8 cellular contexts compared by ENCODE assay signal in genomic region chr19:4454952-4455738, GRCh38. TPM values are rescaled to one million over a fixed set of nuclear protein-coding genes. Genes with fewer than 3 reads are reported as not detected.
DNase-seq lines count a peak whose midpoint lies in the region; ATAC-seq and TF ChIP-seq lines count a peak whose summit lies in the region.

No MANE protein-coding gene starts in this region.

- no peaks in the 10 kb centered on the region for H3K9me3 ChIP-seq in ascending aorta
- no peaks in the 10 kb centered on the region for H3K9me3 ChIP-seq in left ventricle myocardium inferior (replicated peaks)

- no peaks in the 10 kb centered on the region for H3K9me3 Mint-ChIP-seq in stimulated activated effector memory CD8-positive, alpha-beta T cell treated with anti-CD3 and anti-CD28 coated beads, Interleukin-12 subunit alpha, Interleukin-12 subunit beta, amount 100 ng/mL, for 72 hours

- H3K4me1 Mint-ChIP-seq in stimulated activated effector memory CD8-positive, alpha-beta T cell treated with anti-CD3 and anti-CD28 coated beads, Interleukin-12 subunit alpha, Interleukin-12 subunit beta, amount 100 ng/mL, for 72 hours = peaks cover 29% of the 10 kb centered on the region

- H3K4me3 Mint-ChIP-seq in stimulated activated effector memory CD8-positive, alpha-beta T cell treated with anti-CD3 and anti-CD28 coated beads, Interleukin-12 subunit alpha, Interleukin-12 subunit beta, amount 100 ng/mL, for 72 hours = peak overlapping the region; percentile 92

- TF ChIP-seq CTCF in ascending aorta (IDR thresholded peaks at IDR 0.05) (no peak), left ventricle myocardium inferior (IDR thresholded peaks at IDR 0.05; ENCODE audit: borderline replicate concordance) (no peak)

- peaks cover 32 to 38% of the 10 kb centered on the region in 2 donors for H3K36me3 ChIP-seq in ascending aorta
- H3K36me3 ChIP-seq in left ventricle myocardium inferior = peaks cover 43% of the 10 kb centered on the region

- no peak for ATAC-seq in stimulated activated effector memory CD8-positive, alpha-beta T cell treated with anti-CD3 and anti-CD28 coated beads, Interleukin-12 subunit alpha, Interleukin-12 subunit beta, amount 100 ng/mL, for 72 hours
- ATAC-seq in GM21576 (IDR thresholded peaks at IDR 0.05; ENCODE audit: unreplicated experiment) = no peak

- H3K27me3 ChIP-seq in ascending aorta (no peaks in the 10 kb centered on the region), left ventricle myocardium inferior (ENCODE audit: low read depth) (no peaks in the 10 kb centered on the region)

- intact Hi-C loops in ascending aorta (cut with DNase I) (no loop called here), left ventricle myocardium inferior (cut with micrococcal nuclease) (no loop called here)

- H3K27ac ChIP-seq in ascending aorta (peak overlapping the region in 1 of 2 donors; percentile 8), left ventricle myocardium inferior (replicated peaks) (peak overlapping the region; percentile 93)

- peak; percentile 59 for DNase-seq in DMS 273 (lab: John Stamatoyannopoulos, UW; ENCODE audit: unreplicated experiment)
- DNase-seq in DMS 273 treated with DMSO at 0.1 percent for 48 hours (lab: John Stamatoyannopoulos, UW) = no peak
- DNase-seq in ascending aorta (ENCODE audit: low spot score in 2 of 2) = peak in 1 of 2 donors; percentile 62
- DNase-seq in left ventricle myocardium inferior = no peak
- DNase-seq in stimulated activated effector memory CD8-positive, alpha-beta T cell treated with anti-CD3 and anti-CD28 coated beads, Interleukin-12 subunit alpha, Interleukin-12 subunit beta, amount 100 ng/mL, for 72 hours (ENCODE audit: low spot score in 2 of 2) = no peak
- DNase-seq in NCI-H69 (lab: John Stamatoyannopoulos, UW) = no peak
- DNase-seq in NCI-H1930 (lab: John Stamatoyannopoulos, UW) = no peak

- H3K27ac Mint-ChIP-seq in stimulated activated effector memory CD8-positive, alpha-beta T cell treated with anti-CD3 and anti-CD28 coated beads, Interleukin-12 subunit alpha, Interleukin-12 subunit beta, amount 100 ng/mL, for 72 hours = peak overlapping the region; percentile 97

- H3K4me3 ChIP-seq in ascending aorta (peak overlapping the region; percentile 86 to 99), left ventricle myocardium inferior (peak overlapping the region; percentile 80)

- H3K4me1 ChIP-seq in ascending aorta (peaks cover 6 to 20% of the 10 kb centered on the region in 2 donors), left ventricle myocardium inferior (peaks cover 43% of the 10 kb centered on the region)

- peaks cover 75% of the 10 kb centered on the region for H3K36me3 Mint-ChIP-seq in stimulated activated effector memory CD8-positive, alpha-beta T cell treated with anti-CD3 and anti-CD28 coated beads, Interleukin-12 subunit alpha, Interleukin-12 subunit beta, amount 100 ng/mL, for 72 hours

RNA-seq across cellular contexts. Expression of gene UBXN6, which starts 2.4 kb away (rescaled TPM):
- total RNA-seq in ascending aorta (560 TPM), left ventricle myocardium inferior (113 TPM)

RNA-seq across cellular contexts. Expression of gene HDGFL2, which starts 17.0 kb away (rescaled TPM):
- total RNA-seq in ascending aorta (15.4 TPM), left ventricle myocardium inferior (22.8 TPM)

RNA-seq across cellular contexts. Expression of gene CHAF1A, which starts 52.7 kb away (rescaled TPM):
- 0.85 TPM for total RNA-seq in ascending aorta
- total RNA-seq in left ventricle myocardium inferior = 5.1 TPM

RNA-seq across cellular contexts. Expression of gene SH3GL1, which starts 54.8 kb away (rescaled TPM):
- total RNA-seq in ascending aorta = 61.4 TPM
- total RNA-seq in left ventricle myocardium inferior = 18.6 TPM
